12 cellular contexts compared by ENCODE assay signal in genomic region chr3:143266936-143267335, GRCh38.
A peak's percentile ranks its signal among the peaks of the same experiment; 100 is the strongest.
DNase-seq lines count a peak whose midpoint lies in the region; ATAC-seq, FAIRE-seq and TF ChIP-seq lines count a peak whose summit lies in the region.
"Had no signal": no experiment of that assay in that cellular context is flagged by ENCODE, and none has a peak within 500 bp of the region (broad histone marks: within the 10 kb centered on the region; RNA-seq: fewer than 3 reads in every experiment).

No MANE protein-coding gene starts in this region.

- no peak for FAIRE-seq in GM12878 (lab: Jason Lieb, UNC)

- TF ChIP-seq POLR2A in GM18505 (IDR thresholded peaks at IDR 0.05; ENCODE audit: borderline replicate concordance, extremely low read depth, insufficient read depth, insufficient read length) = no peak
- no peak for TF ChIP-seq POLR2A in GM12878 (IDR thresholded peaks at IDR 0.05; ENCODE audit: low read depth, low read length)

- TF ChIP-seq CTCF in GM12878 (IDR thresholded peaks at IDR 0.05 in 2 of 3, conservative IDR thresholded peaks at IDR 0.05 in 1 of 3; ENCODE audit: control insufficient read depth in 2 of 3, extremely low read depth in 1 of 3, insufficient read depth in 1 of 3, low read depth in 3 of 3, low read length in 3 of 3) (no peak), coronary artery (IDR thresholded peaks at IDR 0.05) (no peak), endodermal cell (conservative IDR thresholded peaks at IDR 0.05) (no peak)

- H3K27ac ChIP-seq in GM12878 (ENCODE audit: control insufficient read depth, insufficient read depth) = no peak overlapping the region
- no peak overlapping the region for H3K27ac ChIP-seq in coronary artery
- no peak overlapping the region for H3K27ac ChIP-seq in endodermal cell (ENCODE audit: low read depth, low read length)
- H3K27ac ChIP-seq: heart left ventricle had no signal

- intact Hi-C loops in GM12878 (cut with micrococcal nuclease; ENCODE audit: unreplicated experiment) = no loop called here

- H3K27me3 Mint-ChIP-seq in endodermal cell (ENCODE audit: insufficient read depth) = no peaks in the 10 kb centered on the region
- H3K27me3 Mint-ChIP-seq: activated T-cell treated with anti-CD3 and anti-CD28 coated beads, Interleukin-2, amount 50 U/mL, for 24 hours had no signal

- BruUV-seq in GM12878 (replicated peaks; lab: Mats Ljungman, UMichigan) = no TSS peak

- H3K9ac ChIP-seq in GM12878 (ENCODE audit: control insufficient read depth, insufficient read depth, low read length) = no peak overlapping the region
- H3K9ac ChIP-seq in endodermal cell (ENCODE audit: extremely low read depth, low read length, poor library complexity, severe bottlenecking) = no peak overlapping the region

- CTCF ChIA-PET in GM12878 (lab: Yijun Ruan, JAX) = interaction anchor here (0.7 kb wide), 1 partner anchor 408 kb away, joined by 4 read pairs; no protein-coding TSS in a partner anchor

- POLR2A ChIA-PET in GM12878 (lab: Charles Lee) = interaction anchor here (0.6 to 0.7 kb wide), 3 partner anchors 19 to 1300 kb away, joined by 3 to 5 read pairs (median 5); no protein-coding TSS in a partner anchor

- H3K4me2 ChIP-seq in GM12878 (ENCODE audit: control insufficient read depth, insufficient read depth) = no peak overlapping the region

- SMC1A ChIA-PET in GM12878 (lab: Charles Lee; ENCODE audit: uncharacterized antibody, unreplicated experiment) = interaction anchor here (0.6 kb wide), 1 partner anchor 97 kb away, joined by 3 read pairs; no protein-coding TSS in a partner anchor

- H4K20me1 ChIP-seq in GM12878 (ENCODE audit: control insufficient read depth, insufficient read depth) = no peaks in the 10 kb centered on the region

- H3K4me3 ChIP-seq in GM12878 (no peak overlapping the region), coronary artery (no peak overlapping the region), endodermal cell (ENCODE audit: low read length) (no peak overlapping the region)
- H3K4me3 ChIP-seq: heart left ventricle, lung had no signal

- H3K9me3 ChIP-seq in GM12878 (replicated peaks; ENCODE audit: control insufficient read depth, insufficient read depth, low read length) (no peaks in the 10 kb centered on the region), endodermal cell (ENCODE audit: control insufficient read depth, low read length) (no peaks in the 10 kb centered on the region)
- H3K9me3 ChIP-seq: heart left ventricle had no signal

- H3K4me1 Mint-ChIP-seq in endodermal cell = no peaks in the 10 kb centered on the region

- H3K36me3 ChIP-seq in GM12878 (ENCODE audit: control insufficient read depth in 2 of 2, insufficient read depth in 2 of 2, low read length in 1 of 2) (no peaks in the 10 kb centered on the region), endodermal cell (ENCODE audit: control insufficient read depth, insufficient read depth, low read length) (no peaks in the 10 kb centered on the region)

- TF ChIP-seq RAD21 in GM12878 (IDR thresholded peaks at IDR 0.05; ENCODE audit: insufficient read depth, low read depth, low read length) = no peak

- TF ChIP-seq EP300 in GM12878 (IDR thresholded peaks at IDR 0.05; ENCODE audit: borderline replicate concordance in 1 of 2, control insufficient read depth in 1 of 2, low read depth in 2 of 2, low read length in 2 of 2) = no peak

- peaks cover 7% of the 10 kb centered on the region for H3K4me1 ChIP-seq in GM12878 (ENCODE audit: control insufficient read depth, insufficient read depth, low read length)
- no peaks in the 10 kb centered on the region for H3K4me1 ChIP-seq in endodermal cell (ENCODE audit: control insufficient read depth, insufficient read depth, low read length)

- in situ Hi-C loops in GM12878 (cut with MboI) = no loop called here

- H3K4me3 Mint-ChIP-seq in endodermal cell = no peak overlapping the region
- H3K4me3 Mint-ChIP-seq: activated T-cell treated with anti-CD3 and anti-CD28 coated beads, Interleukin-2, amount 50 U/mL, for 24 hours had no signal

- H3K79me2 ChIP-seq in GM12878 (ENCODE audit: control insufficient read depth, insufficient read depth, low read length) = no peaks in the 10 kb centered on the region

- no peaks in the 10 kb centered on the region for H3K36me3 Mint-ChIP-seq in endodermal cell (ENCODE audit: low read depth)

- no peak for DNase-seq in GM12878 (ENCODE audit: low read depth, low spot score)
- DNase-seq in coronary artery (ENCODE audit: low spot score) = no peak
- DNase-seq in HuH-7.5 (ENCODE audit: low spot score) = no peak
- DNase-seq in endodermal cell = no peak
- DNase-seq: activated T-cell treated with anti-CD3 and anti-CD28 coated beads, Interleukin-2, amount 50 U/mL, for 24 hours; heart left ventricle; SHP77 treated with DMSO at 0.1 percent for 48 hours had no signal

- RAD21 ChIA-PET in GM12878 (lab: Charles Lee; ENCODE audit: unreplicated experiment) = interaction anchor here (0.7 to 1.6 kb wide), 3 partner anchors 47 to 254 kb away, joined by 3 to 8 read pairs (median 3); no protein-coding TSS in a partner anchor

- H3K27me3 ChIP-seq in GM12878 (replicated peaks in 1 of 2; ENCODE audit: control insufficient read depth in 2 of 2, insufficient read depth in 2 of 2, low read length in 1 of 2) (no peaks in the 10 kb centered on the region), endodermal cell (ENCODE audit: control insufficient read depth, insufficient read depth, low read length, poor library complexity, severe bottlenecking) (no peaks in the 10 kb centered on the region)
- H3K27me3 ChIP-seq: heart left ventricle had no signal

- H3K9me3 Mint-ChIP-seq in endodermal cell = no peaks in the 10 kb centered on the region
- H3K9me3 Mint-ChIP-seq: activated T-cell treated with anti-CD3 and anti-CD28 coated beads, Interleukin-2, amount 50 U/mL, for 24 hours had no signal

- ATAC-seq in GM18505 (IDR thresholded peaks at IDR 0.05; ENCODE audit: unreplicated experiment) (peak; percentile 83), GM19468 (IDR thresholded peaks at IDR 0.05; ENCODE audit: extremely low read depth, unreplicated experiment) (peak; percentile 66), HG03159 (IDR thresholded peaks at IDR 0.05; ENCODE audit: unreplicated experiment) (peak; percentile 82), GM12878 (peak; percentile 93), GM19328 (IDR thresholded peaks at IDR 0.05; ENCODE audit: unreplicated experiment) (no peak)

- no peak overlapping the region for H2AFZ ChIP-seq in GM12878 (ENCODE audit: control insufficient read depth, low read depth, low read length)

- no peak overlapping the region for H3K27ac Mint-ChIP-seq in endodermal cell
- H3K27ac Mint-ChIP-seq: activated T-cell treated with anti-CD3 and anti-CD28 coated beads, Interleukin-2, amount 50 U/mL, for 24 hours had no signal

TF ChIP-seq in GM12878, 131 proteins besides CTCF, POLR2A, EP300 and RAD21:
- TF ChIP-seq IKZF1 (conservative IDR thresholded peaks at IDR 0.05) (0 out of 2 replicates have a peak, but pooled peaks have one; percentile 30), YBX1 (IDR thresholded peaks at IDR 0.05) (no peak), SPI1 (IDR thresholded peaks at IDR 0.05; ENCODE audit: borderline replicate concordance, insufficient read depth, low read depth, low read length) (peak; percentile 78), IKZF2 (IDR thresholded peaks at IDR 0.05) (peak in 1 of 2 experiments; percentile 41; a peak in 1 of 4 replicates), DPF2 (IDR thresholded peaks at IDR 0.05) (0 out of 2 replicates have a peak, but pooled peaks have one; percentile 25)
